In genomic region chr5:171842777-171843053, GRCh38 we compare ENCODE assay signal across 24 cellular contexts. TPM values are rescaled to one million over a fixed set of nuclear protein-coding genes. Genes with fewer than 3 reads are reported as not detected.
DNase-seq lines count a peak whose midpoint lies in the region; ATAC-seq, FAIRE-seq and TF ChIP-seq lines count a peak whose summit lies in the region.
"Had no signal": no experiment of that assay in that cellular context is flagged by ENCODE, and none has a peak within 500 bp of the region (broad histone marks: within the 10 kb centered on the region; RNA-seq: fewer than 3 reads in every experiment).

No MANE protein-coding gene starts in this region.

- 67% methylated on average over 2 of the region's 2 CpGs for WGBS in K562 (ENCODE audit: insufficient coverage, low coverage, missing lambda C conversion rate)
- WGBS in suprapubic skin = 18% methylated on average over 2 of the region's 2 CpGs

- H3K4me1 Mint-ChIP-seq in stimulated activated naive CD8-positive, alpha-beta T cell treated with anti-CD3 and anti-CD28 coated beads, Interleukin-15, amount 100 ng/mL, for 72 hours = peaks cover 9% of the 10 kb centered on the region

- H3K9me1 ChIP-seq in K562 (ENCODE audit: control insufficient read depth, insufficient read depth, low read length) = no peaks in the 10 kb centered on the region

- no peaks in the 10 kb centered on the region for H3K27me3 ChIP-seq in K562 (ENCODE audit: control insufficient read depth in 2 of 2, insufficient read depth in 2 of 2, low read length in 2 of 2)
- H3K27me3 ChIP-seq in lower lobe of right lung (ENCODE audit: low read depth) = no peaks in the 10 kb centered on the region
- no peaks in the 10 kb centered on the region for H3K27me3 ChIP-seq in suprapubic skin

- ATAC-seq in stimulated activated naive CD8-positive, alpha-beta T cell treated with anti-CD3 and anti-CD28 coated beads, Interleukin-15, amount 100 ng/mL, for 72 hours = peak; percentile 26
- no peak for ATAC-seq in stimulated activated naive CD8-positive, alpha-beta T cell treated with anti-CD3 and anti-CD28 coated beads, Interleukin-15, Interleukin-2, amounts not matched to agents 100 U/mL and 50 U/mL, for 24 hours
- ATAC-seq in K562 = no peak
- ATAC-seq in lower lobe of right lung = no peak
- ATAC-seq: GM23338 had no signal

- no peaks in the 10 kb centered on the region for H3K27me3 Mint-ChIP-seq in stimulated activated naive CD8-positive, alpha-beta T cell treated with anti-CD3 and anti-CD28 coated beads, Interleukin-15, amount 100 ng/mL, for 72 hours
- H3K27me3 Mint-ChIP-seq: CD4-positive, alpha-beta T cell had no signal

- TF ChIP-seq RAD21 in K562 (CRISPR knock-in tag; conservative IDR thresholded peaks at IDR 0.05 in 1 of 2, IDR thresholded peaks at IDR 0.05 in 1 of 2) = no peak

- no peak for TF ChIP-seq CTCF in K562 (IDR thresholded peaks at IDR 0.05 in 2 of 3, conservative IDR thresholded peaks at IDR 0.05 in 1 of 3; ENCODE audit: insufficient read depth in 2 of 3, low read depth in 1 of 3, low read length in 3 of 3)
- no peak for TF ChIP-seq CTCF in lower lobe of right lung (IDR thresholded peaks at IDR 0.05)
- TF ChIP-seq CTCF in suprapubic skin (IDR thresholded peaks at IDR 0.05) = no peak

- H3K4me3 ChIP-seq in K562 (no peak overlapping the region), lower lobe of right lung (peak overlapping the region; percentile 10), suprapubic skin (peak overlapping the region; percentile 21)
- H3K4me3 ChIP-seq: GM23338 had no signal

- no peak for DNase-seq in stimulated activated naive CD8-positive, alpha-beta T cell treated with anti-CD3 and anti-CD28 coated beads, Interleukin-15, amount 100 ng/mL, for 72 hours
- DNase-seq in stimulated activated naive CD8-positive, alpha-beta T cell treated with anti-CD3 and anti-CD28 coated beads, Interleukin-15, Interleukin-2, amounts not matched to agents 100 U/mL and 50 U/mL, for 24 hours = no peak
- DNase-seq in K562 (ENCODE audit: extremely low read depth in 1 of 4, low spot score in 3 of 4) (no peak), lower lobe of right lung (no peak), suprapubic skin (ENCODE audit: low spot score in 2 of 2) (no peak), GDM1 (lab: John Stamatoyannopoulos, UW) (no peak), NCI-H128 (lab: John Stamatoyannopoulos, UW; ENCODE audit: unreplicated experiment) (no peak)
- DNase-seq in activated CD8-positive, alpha-beta memory T cell treated with anti-CD3 and anti-CD28 coated beads for 24 hours = no peak
- DNase-seq: AML-193; Caco-2; CD4-positive, alpha-beta T cell; HCEC 1CT; HFFc6 had no signal

- in situ Hi-C loops in K562 (cut with MboI) = no loop called here

- no peak for TF ChIP-seq EP300 in K562 (IDR thresholded peaks at IDR 0.05; ENCODE audit: low read length)
- no peak for TF ChIP-seq EP300 in suprapubic skin (IDR thresholded peaks at IDR 0.05)

- H3K4me1 ChIP-seq in K562 (replicated peaks in 1 of 2; ENCODE audit: control insufficient read depth in 2 of 2, insufficient read depth in 2 of 2, low read length in 2 of 2) (peaks cover 14 to 17% of the 10 kb centered on the region in 2 experiments; a peak in 4 of 5 replicates), lower lobe of right lung (no peaks in the 10 kb centered on the region), suprapubic skin (peaks cover 17% of the 10 kb centered on the region)
- H3K4me1 ChIP-seq: Caco-2 had no signal

- H3K9me3 Mint-ChIP-seq in stimulated activated naive CD8-positive, alpha-beta T cell treated with anti-CD3 and anti-CD28 coated beads, Interleukin-15, amount 100 ng/mL, for 72 hours = no peaks in the 10 kb centered on the region
- H3K9me3 Mint-ChIP-seq: CD4-positive, alpha-beta T cell; HFFc6 had no signal

- intact Hi-C loops in K562 (cut with micrococcal nuclease) = no loop called here
- intact Hi-C loops in lower lobe of right lung (cut with DNase I) = no loop called here

- CTCF ChIA-PET in K562 (lab: Yijun Ruan, JAX; ENCODE audit: low intra/inter-chr PET ratio) = no interaction called here

- no peaks in the 10 kb centered on the region for H3K79me2 ChIP-seq in K562 (ENCODE audit: control insufficient read depth, insufficient read depth, low read length)

- no peaks in the 10 kb centered on the region; the same call in 1 of the 2 replicates for H4K20me1 ChIP-seq in K562 (replicated peaks; ENCODE audit: control insufficient read depth, insufficient read depth, low read length)

- H3K27ac ChIP-seq in K562 (ENCODE audit: extremely low read depth, low read depth, low read length) (no peak overlapping the region; the same call in 2 of the 3 replicates), lower lobe of right lung (no peak overlapping the region), suprapubic skin (no peak overlapping the region)
- H3K27ac ChIP-seq: C4-2B, HL-60 had no signal

- H2AFZ ChIP-seq in K562 (ENCODE audit: low read depth, low read length) = peak overlapping the region; percentile 90
- H2AFZ ChIP-seq: GM23338 had no signal

- POLR2A ChIA-PET in K562 (lab: Yijun Ruan, JAX) = interaction anchor here (1.2 kb wide), 1 partner anchor 428 kb away, joined by 4 read pairs; no protein-coding TSS in a partner anchor

- no peak for FAIRE-seq in K562 (lab: Jason Lieb, UNC)
- FAIRE-seq: A204.1, D721Med, G401.6, GM12892, GM18507, H54 had no signal

- H3K36me3 ChIP-seq in K562 (ENCODE audit: control insufficient read depth, insufficient read depth, low read length) (no peaks in the 10 kb centered on the region), lower lobe of right lung (no peaks in the 10 kb centered on the region), suprapubic skin (no peaks in the 10 kb centered on the region)

- BruUV-seq in K562 (replicated peaks; lab: Mats Ljungman, UMichigan) = no TSS peak

- H3K9ac ChIP-seq in K562 (ENCODE audit: insufficient read depth in 1 of 2, low read depth in 2 of 2, low read length in 2 of 2) = no peak overlapping the region; a peak in 1 of 4 replicates

- no peak overlapping the region for H3K27ac Mint-ChIP-seq in stimulated activated naive CD8-positive, alpha-beta T cell treated with anti-CD3 and anti-CD28 coated beads, Interleukin-15, amount 100 ng/mL, for 72 hours
- H3K27ac Mint-ChIP-seq: CD4-positive, alpha-beta T cell; GM23338; HFFc6 had no signal

- H3K9me3 ChIP-seq in K562 (replicated peaks; ENCODE audit: control insufficient read depth, insufficient read depth, low read depth, low read length) (no peaks in the 10 kb centered on the region), lower lobe of right lung (no peaks in the 10 kb centered on the region), suprapubic skin (no peaks in the 10 kb centered on the region)
- H3K9me3 ChIP-seq: Caco-2 had no signal

- H3K4me2 ChIP-seq in K562 (ENCODE audit: insufficient read depth, low read length) = no peak overlapping the region
- H3K4me2 ChIP-seq: GM23338 had no signal

- no peak overlapping the region for H3K4me3 Mint-ChIP-seq in stimulated activated naive CD8-positive, alpha-beta T cell treated with anti-CD3 and anti-CD28 coated beads, Interleukin-15, amount 100 ng/mL, for 72 hours
- H3K4me3 Mint-ChIP-seq: CD4-positive, alpha-beta T cell; GM23338; HFFc6 had no signal

- TF ChIP-seq POLR2A in K562 (conservative IDR thresholded peaks at IDR 0.05) (no peak), suprapubic skin (IDR thresholded peaks at IDR 0.05) (no peak)

TF ChIP-seq in K562, 482 proteins besides CTCF, POLR2A, EP300 and RAD21 (continues in another document):
- TF ChIP-seq PRPF4 (IDR thresholded peaks at IDR 0.05; ENCODE audit: insufficient read depth, low read depth, low read length, poor library complexity, severe bottlenecking) (no peak), ZNF717 (CRISPR knock-in tag; IDR thresholded peaks at IDR 0.05) (no peak), ARNT (IDR thresholded peaks at IDR 0.05) (no peak), XRCC5 (IDR thresholded peaks at IDR 0.05; ENCODE audit: low read depth, low read length) (no peak), POLR2AphosphoS5 (IDR thresholded peaks at IDR 0.05; ENCODE audit: control insufficient read depth, insufficient read depth, low read depth, low read length) (no peak), NFIC (IDR thresholded peaks at IDR 0.05) (no peak)
- TF ChIP-seq, protein P1, sequence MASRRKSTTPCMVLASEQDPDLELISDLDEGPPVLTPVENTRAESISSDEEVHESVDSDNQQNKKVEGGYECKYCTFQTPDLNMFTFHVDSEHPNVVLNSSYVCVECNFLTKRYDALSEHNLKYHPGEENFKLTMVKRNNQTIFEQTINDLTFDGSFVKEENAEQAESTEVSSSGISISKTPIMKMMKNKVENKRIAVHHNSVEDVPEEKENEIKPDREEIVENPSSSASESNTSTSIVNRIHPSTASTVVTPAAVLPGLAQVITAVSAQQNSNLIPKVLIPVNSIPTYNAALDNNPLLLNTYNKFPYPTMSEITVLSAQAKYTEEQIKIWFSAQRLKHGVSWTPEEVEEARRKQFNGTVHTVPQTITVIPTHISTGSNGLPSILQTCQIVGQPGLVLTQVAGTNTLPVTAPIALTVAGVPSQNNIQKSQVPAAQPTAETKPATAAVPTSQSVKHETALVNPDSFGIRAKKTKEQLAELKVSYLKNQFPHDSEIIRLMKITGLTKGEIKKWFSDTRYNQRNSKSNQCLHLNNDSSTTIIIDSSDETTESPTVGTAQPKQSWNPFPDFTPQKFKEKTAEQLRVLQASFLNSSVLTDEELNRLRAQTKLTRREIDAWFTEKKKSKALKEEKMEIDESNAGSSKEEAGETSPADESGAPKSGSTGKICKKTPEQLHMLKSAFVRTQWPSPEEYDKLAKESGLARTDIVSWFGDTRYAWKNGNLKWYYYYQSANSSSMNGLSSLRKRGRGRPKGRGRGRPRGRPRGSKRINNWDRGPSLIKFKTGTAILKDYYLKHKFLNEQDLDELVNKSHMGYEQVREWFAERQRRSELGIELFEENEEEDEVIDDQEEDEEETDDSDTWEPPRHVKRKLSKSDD (conservative IDR thresholded peaks at IDR 0.05; ENCODE audit: low read length) = no peak

RNA-seq across cellular contexts. Expression of gene SMIM23, which starts 57.1 kb away (rescaled TPM):
- not detected in 2 replicates for total RNA-seq in K562 (2011; cell fraction: chromatin; rRNA removed; ENCODE audit: low replicate concordance)
- not detected in 2 replicates for total RNA-seq in K562 (2011; cell fraction: nucleolus; rRNA removed)
- not detected in 2 replicates for total RNA-seq in K562 (2011; cell fraction: nucleoplasm; rRNA removed)
- total RNA-seq in K562 (2014; rRNA removed) (not detected in 2 replicates), K562 (2014; rRNA removed; fragmentation: Illumina TruSeq; extraction: Trizol) (not detected in 2 replicates), K562 (2015; rRNA removed; fragmentation: Illumina TruSeq; extraction: Trizol) (not detected in 2 replicates), K562 (2021) (not detected in 2 replicates), lower lobe of right lung (not detected), suprapubic skin (not detected)
- polyA plus RNA-seq in K562 (2011; rRNA removed) (not detected in 2 replicates), K562 (2014; fragmentation: Illumina TruSeq; extraction: Trizol) (not detected in 2 replicates), K562 (2014; fragmentation: Nextera tagmentation; extraction: Ambion mirVana) (not detected), K562 (2014; rRNA removed) (not detected in 2 replicates)
- polyA plus RNA-seq in K562 (2011; cell fraction: cytosol; rRNA removed) = not detected in 2 replicates
- not detected in 2 replicates for polyA plus RNA-seq in K562 (2011; cell fraction: nucleus; rRNA removed)
- not detected in 2 replicates for polyA plus RNA-seq in K562 (2012)
- not detected in 2 replicates for polyA minus RNA-seq in K562 (2011; rRNA and poly(A)+ RNA removed)
- polyA minus RNA-seq in K562 (2011; cell fraction: cytosol; rRNA and poly(A)+ RNA removed) = not detected in 2 replicates
- polyA minus RNA-seq in K562 (2011; cell fraction: nucleus; rRNA and poly(A)+ RNA removed) = not detected in 2 replicates
- total RNA-seq: Caco-2; CD4-positive, alpha-beta T cell; GM23338; HFFc6; HT1080 had no signal
- polyA plus RNA-seq: BJ, GM23338 had no signal
